In genomic region chr20:3795511-3796468, GRCh38 we compare ENCODE assay signal across 1 cellular context.
A peak's percentile ranks its signal among the peaks of the same experiment; 100 is the strongest.
TF ChIP-seq lines count a peak whose summit lies in the region.

TSS of gene CDC25B (plus strand) at chr20:3796310. CDS start at chr20:3796532, 222 bp downstream.

TF ChIP-seq in HepG2, 621 proteins besides CTCF, POLR2A, EP300 and RAD21 (continued from another document and continues in another):
- TF ChIP-seq, protein P1, sequence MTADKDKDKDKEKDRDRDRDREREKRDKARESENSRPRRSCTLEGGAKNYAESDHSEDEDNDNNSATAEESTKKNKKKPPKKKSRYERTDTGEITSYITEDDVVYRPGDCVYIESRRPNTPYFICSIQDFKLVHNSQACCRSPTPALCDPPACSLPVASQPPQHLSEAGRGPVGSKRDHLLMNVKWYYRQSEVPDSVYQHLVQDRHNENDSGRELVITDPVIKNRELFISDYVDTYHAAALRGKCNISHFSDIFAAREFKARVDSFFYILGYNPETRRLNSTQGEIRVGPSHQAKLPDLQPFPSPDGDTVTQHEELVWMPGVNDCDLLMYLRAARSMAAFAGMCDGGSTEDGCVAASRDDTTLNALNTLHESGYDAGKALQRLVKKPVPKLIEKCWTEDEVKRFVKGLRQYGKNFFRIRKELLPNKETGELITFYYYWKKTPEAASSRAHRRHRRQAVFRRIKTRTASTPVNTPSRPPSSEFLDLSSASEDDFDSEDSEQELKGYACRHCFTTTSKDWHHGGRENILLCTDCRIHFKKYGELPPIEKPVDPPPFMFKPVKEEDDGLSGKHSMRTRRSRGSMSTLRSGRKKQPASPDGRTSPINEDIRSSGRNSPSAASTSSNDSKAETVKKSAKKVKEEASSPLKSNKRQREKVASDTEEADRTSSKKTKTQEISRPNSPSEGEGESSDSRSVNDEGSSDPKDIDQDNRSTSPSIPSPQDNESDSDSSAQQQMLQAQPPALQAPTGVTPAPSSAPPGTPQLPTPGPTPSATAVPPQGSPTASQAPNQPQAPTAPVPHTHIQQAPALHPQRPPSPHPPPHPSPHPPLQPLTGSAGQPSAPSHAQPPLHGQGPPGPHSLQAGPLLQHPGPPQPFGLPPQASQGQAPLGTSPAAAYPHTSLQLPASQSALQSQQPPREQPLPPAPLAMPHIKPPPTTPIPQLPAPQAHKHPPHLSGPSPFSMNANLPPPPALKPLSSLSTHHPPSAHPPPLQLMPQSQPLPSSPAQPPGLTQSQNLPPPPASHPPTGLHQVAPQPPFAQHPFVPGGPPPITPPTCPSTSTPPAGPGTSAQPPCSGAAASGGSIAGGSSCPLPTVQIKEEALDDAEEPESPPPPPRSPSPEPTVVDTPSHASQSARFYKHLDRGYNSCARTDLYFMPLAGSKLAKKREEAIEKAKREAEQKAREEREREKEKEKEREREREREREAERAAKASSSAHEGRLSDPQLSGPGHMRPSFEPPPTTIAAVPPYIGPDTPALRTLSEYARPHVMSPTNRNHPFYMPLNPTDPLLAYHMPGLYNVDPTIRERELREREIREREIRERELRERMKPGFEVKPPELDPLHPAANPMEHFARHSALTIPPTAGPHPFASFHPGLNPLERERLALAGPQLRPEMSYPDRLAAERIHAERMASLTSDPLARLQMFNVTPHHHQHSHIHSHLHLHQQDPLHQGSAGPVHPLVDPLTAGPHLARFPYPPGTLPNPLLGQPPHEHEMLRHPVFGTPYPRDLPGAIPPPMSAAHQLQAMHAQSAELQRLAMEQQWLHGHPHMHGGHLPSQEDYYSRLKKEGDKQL (CRISPR knock-in tag; IDR thresholded peaks at IDR 0.05; ENCODE audit: low read depth), result no peak
- TF ChIP-seq KLF13 (CRISPR knock-in tag; IDR thresholded peaks at IDR 0.05) (no peak), ZNF570 (CRISPR knock-in tag; IDR thresholded peaks at IDR 0.05; ENCODE audit: borderline replicate concordance) (no peak), SMAD1 (CRISPR knock-in tag; IDR thresholded peaks at IDR 0.05; ENCODE audit: borderline replicate concordance, low read depth) (no peak; the same call in 1 of the 2 replicates), ATF1 (CRISPR knock-in tag; IDR thresholded peaks at IDR 0.05) (no peak), GLI4 (CRISPR knock-in tag; IDR thresholded peaks at IDR 0.05; ENCODE audit: borderline replicate concordance) (no peak), SP140L (CRISPR knock-in tag; IDR thresholded peaks at IDR 0.05; ENCODE audit: borderline replicate concordance) (no peak), ETV6 (CRISPR knock-in tag; conservative IDR thresholded peaks at IDR 0.05) (peak; percentile 29; the same call in 1 of the 2 replicates), ZNF20 (CRISPR knock-in tag; IDR thresholded peaks at IDR 0.05) (no peak), RAD51 (IDR thresholded peaks at IDR 0.05; ENCODE audit: borderline replicate concordance) (no peak), ZNF660 (CRISPR knock-in tag; IDR thresholded peaks at IDR 0.05; ENCODE audit: borderline replicate concordance, low read depth) (no peak), ZNF180 (CRISPR knock-in tag; IDR thresholded peaks at IDR 0.05; ENCODE audit: borderline replicate concordance, low read depth) (no peak), CEBPB (IDR thresholded peaks at IDR 0.05; ENCODE audit: borderline replicate concordance, low read depth, low read length) (peak; percentile 29; the same call in 1 of the 2 replicates), ZNF337 (CRISPR knock-in tag; IDR thresholded peaks at IDR 0.05; ENCODE audit: borderline replicate concordance, low read depth) (no peak), SALL1 (CRISPR knock-in tag; IDR thresholded peaks at IDR 0.05) (peak; percentile 71), ZC3H13 (CRISPR knock-in tag; IDR thresholded peaks at IDR 0.05) (0 out of 2 replicates have a peak, but pooled peaks have one; percentile 58), MLLT10 (CRISPR knock-in tag; IDR thresholded peaks at IDR 0.05) (no peak), HNRNPH1 (optimal IDR thresholded peaks at IDR 0.05; ENCODE audit: low read depth, low read length) (no peak), TCF7L2 (IDR thresholded peaks at IDR 0.05; ENCODE audit: low read depth, low read length) (no peak), STAG1 (CRISPR knock-in tag; IDR thresholded peaks at IDR 0.05) (no peak), ZSCAN29 (CRISPR knock-in tag; conservative IDR thresholded peaks at IDR 0.05) (peak; percentile 78; the same call in 1 of the 2 replicates), ZNF280B (CRISPR knock-in tag; IDR thresholded peaks at IDR 0.05; ENCODE audit: borderline replicate concordance) (peak; percentile 92), ZNF549 (CRISPR knock-in tag; IDR thresholded peaks at IDR 0.05) (no peak), MEF2D (CRISPR knock-in tag; IDR thresholded peaks at IDR 0.05) (0 out of 2 replicates have a peak, but pooled peaks have one; percentile 47), BRD4 (CRISPR knock-in tag; IDR thresholded peaks at IDR 0.05) (no peak), SOX13 (IDR thresholded peaks at IDR 0.05) (peak; percentile 9; the same call in 1 of the 2 replicates), SOX13 (CRISPR knock-in tag; conservative IDR thresholded peaks at IDR 0.05 in 1 of 2, IDR thresholded peaks at IDR 0.05 in 1 of 2) (no peak), ZNF678 (CRISPR knock-in tag; IDR thresholded peaks at IDR 0.05) (peak; percentile 69; the same call in 1 of the 2 replicates), ZNF704 (CRISPR knock-in tag; IDR thresholded peaks at IDR 0.05; ENCODE audit: borderline replicate concordance) (no peak), ZNF577 (CRISPR knock-in tag; IDR thresholded peaks at IDR 0.05; ENCODE audit: borderline replicate concordance, low read depth) (0 out of 2 replicates have a peak, but pooled peaks have one; percentile 59), SRSF9 (IDR thresholded peaks at IDR 0.05; ENCODE audit: borderline replicate concordance, insufficient read depth, low read depth, low read length, poor library complexity, severe bottlenecking) (no peak), YY1 (IDR thresholded peaks at IDR 0.05; ENCODE audit: insufficient read depth, insufficient replicate concordance, low read depth, low read length) (no peak), HNF1B (CRISPR knock-in tag; IDR thresholded peaks at IDR 0.05) (0 out of 2 replicates have a peak, but pooled peaks have one; percentile 81), ZNF362 (CRISPR knock-in tag; IDR thresholded peaks at IDR 0.05; ENCODE audit: borderline replicate concordance) (peak; percentile 59)
- TF ChIP-seq, protein P2, sequence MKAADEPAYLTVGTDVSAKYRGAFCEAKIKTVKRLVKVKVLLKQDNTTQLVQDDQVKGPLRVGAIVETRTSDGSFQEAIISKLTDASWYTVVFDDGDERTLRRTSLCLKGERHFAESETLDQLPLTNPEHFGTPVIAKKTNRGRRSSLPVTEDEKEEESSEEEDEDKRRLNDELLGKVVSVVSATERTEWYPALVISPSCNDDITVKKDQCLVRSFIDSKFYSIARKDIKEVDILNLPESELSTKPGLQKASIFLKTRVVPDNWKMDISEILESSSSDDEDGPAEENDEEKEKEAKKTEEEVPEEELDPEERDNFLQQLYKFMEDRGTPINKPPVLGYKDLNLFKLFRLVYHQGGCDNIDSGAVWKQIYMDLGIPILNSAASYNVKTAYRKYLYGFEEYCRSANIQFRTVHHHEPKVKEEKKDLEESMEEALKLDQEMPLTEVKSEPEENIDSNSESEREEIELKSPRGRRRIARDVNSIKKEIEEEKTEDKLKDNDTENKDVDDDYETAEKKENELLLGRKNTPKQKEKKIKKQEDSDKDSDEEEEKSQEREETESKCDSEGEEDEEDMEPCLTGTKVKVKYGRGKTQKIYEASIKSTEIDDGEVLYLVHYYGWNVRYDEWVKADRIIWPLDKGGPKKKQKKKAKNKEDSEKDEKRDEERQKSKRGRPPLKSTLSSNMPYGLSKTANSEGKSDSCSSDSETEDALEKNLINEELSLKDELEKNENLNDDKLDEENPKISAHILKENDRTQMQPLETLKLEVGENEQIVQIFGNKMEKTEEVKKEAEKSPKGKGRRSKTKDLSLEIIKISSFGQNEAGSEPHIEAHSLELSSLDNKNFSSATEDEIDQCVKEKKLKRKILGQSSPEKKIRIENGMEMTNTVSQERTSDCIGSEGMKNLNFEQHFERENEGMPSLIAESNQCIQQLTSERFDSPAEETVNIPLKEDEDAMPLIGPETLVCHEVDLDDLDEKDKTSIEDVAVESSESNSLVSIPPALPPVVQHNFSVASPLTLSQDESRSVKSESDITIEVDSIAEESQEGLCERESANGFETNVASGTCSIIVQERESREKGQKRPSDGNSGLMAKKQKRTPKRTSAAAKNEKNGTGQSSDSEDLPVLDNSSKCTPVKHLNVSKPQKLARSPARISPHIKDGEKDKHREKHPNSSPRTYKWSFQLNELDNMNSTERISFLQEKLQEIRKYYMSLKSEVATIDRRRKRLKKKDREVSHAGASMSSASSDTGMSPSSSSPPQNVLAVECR (CRISPR knock-in tag; IDR thresholded peaks at IDR 0.05; ENCODE audit: borderline replicate concordance), result peak; percentile 88
- TF ChIP-seq, protein P3, sequence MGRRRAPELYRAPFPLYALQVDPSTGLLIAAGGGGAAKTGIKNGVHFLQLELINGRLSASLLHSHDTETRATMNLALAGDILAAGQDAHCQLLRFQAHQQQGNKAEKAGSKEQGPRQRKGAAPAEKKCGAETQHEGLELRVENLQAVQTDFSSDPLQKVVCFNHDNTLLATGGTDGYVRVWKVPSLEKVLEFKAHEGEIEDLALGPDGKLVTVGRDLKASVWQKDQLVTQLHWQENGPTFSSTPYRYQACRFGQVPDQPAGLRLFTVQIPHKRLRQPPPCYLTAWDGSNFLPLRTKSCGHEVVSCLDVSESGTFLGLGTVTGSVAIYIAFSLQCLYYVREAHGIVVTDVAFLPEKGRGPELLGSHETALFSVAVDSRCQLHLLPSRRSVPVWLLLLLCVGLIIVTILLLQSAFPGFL (CRISPR knock-in tag; IDR thresholded peaks at IDR 0.05), result no peak
- TF ChIP-seq, protein P4, sequence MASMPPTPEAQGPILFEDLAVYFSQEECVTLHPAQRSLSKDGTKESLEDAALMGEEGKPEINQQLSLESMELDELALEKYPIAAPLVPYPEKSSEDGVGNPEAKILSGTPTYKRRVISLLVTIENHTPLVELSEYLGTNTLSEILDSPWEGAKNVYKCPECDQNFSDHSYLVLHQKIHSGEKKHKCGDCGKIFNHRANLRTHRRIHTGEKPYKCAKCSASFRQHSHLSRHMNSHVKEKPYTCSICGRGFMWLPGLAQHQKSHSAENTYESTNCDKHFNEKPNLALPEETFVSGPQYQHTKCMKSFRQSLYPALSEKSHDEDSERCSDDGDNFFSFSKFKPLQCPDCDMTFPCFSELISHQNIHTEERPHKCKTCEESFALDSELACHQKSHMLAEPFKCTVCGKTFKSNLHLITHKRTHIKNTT (CRISPR knock-in tag; IDR thresholded peaks at IDR 0.05), result no peak
- TF ChIP-seq, protein P5, sequence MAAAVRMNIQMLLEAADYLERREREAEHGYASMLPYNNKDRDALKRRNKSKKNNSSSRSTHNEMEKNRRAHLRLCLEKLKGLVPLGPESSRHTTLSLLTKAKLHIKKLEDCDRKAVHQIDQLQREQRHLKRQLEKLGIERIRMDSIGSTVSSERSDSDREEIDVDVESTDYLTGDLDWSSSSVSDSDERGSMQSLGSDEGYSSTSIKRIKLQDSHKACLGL (CRISPR knock-in tag; IDR thresholded peaks at IDR 0.05), result no peak
- TF ChIP-seq, protein P6, sequence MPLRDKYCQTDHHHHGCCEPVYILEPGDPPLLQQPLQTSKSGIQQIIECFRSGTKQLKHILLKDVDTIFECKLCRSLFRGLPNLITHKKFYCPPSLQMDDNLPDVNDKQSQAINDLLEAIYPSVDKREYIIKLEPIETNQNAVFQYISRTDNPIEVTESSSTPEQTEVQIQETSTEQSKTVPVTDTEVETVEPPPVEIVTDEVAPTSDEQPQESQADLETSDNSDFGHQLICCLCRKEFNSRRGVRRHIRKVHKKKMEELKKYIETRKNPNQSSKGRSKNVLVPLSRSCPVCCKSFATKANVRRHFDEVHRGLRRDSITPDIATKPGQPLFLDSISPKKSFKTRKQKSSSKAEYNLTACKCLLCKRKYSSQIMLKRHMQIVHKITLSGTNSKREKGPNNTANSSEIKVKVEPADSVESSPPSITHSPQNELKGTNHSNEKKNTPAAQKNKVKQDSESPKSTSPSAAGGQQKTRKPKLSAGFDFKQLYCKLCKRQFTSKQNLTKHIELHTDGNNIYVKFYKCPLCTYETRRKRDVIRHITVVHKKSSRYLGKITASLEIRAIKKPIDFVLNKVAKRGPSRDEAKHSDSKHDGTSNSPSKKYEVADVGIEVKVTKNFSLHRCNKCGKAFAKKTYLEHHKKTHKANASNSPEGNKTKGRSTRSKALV (CRISPR knock-in tag; IDR thresholded peaks at IDR 0.05), result no peak
